In genomic region chr18:55407191-55407590, GRCh38 we compare ENCODE assay signal across 16 cellular contexts.
A peak's percentile ranks its signal among the peaks of the same experiment; 100 is the strongest.
DNase-seq lines count a peak whose midpoint lies in the region; ATAC-seq, FAIRE-seq and TF ChIP-seq lines count a peak whose summit lies in the region.
"Had no signal": no experiment of that assay in that cellular context is flagged by ENCODE, and none has a peak within 500 bp of the region (broad histone marks: within the 10 kb centered on the region; RNA-seq: fewer than 3 reads in every experiment).

No MANE protein-coding gene starts in this region.

- no peak overlapping the region for H2BK120ac ChIP-seq in mesendoderm (ENCODE audit: low read depth, low read length)

- no peak overlapping the region for H2BK15ac ChIP-seq in mesendoderm (replicated peaks; ENCODE audit: low read depth)

- no peak for ATAC-seq in Right ventricle myocardium inferior
- ATAC-seq: natural killer cell treated with Interleukin-12 subunit alpha and Interleukin-12 subunit beta and Interleukin-15 and Interleukin-18, amount 100 ng/mL, for 72 hours; upper lobe of right lung had no signal

- intact Hi-C loops in Right ventricle myocardium inferior (cut with DNase I): no loop called here

- H4K5ac ChIP-seq in mesendoderm (ENCODE audit: low read length): no peak overlapping the region

- no peak overlapping the region for H3K4ac ChIP-seq in mesendoderm (ENCODE audit: low read depth, low read length)

- WGBS in mesendoderm (ENCODE audit: extremely low coverage, insufficient coverage, low lambda C conversion rate): no CpG with 5 or more reads among the region's 10 CpGs

- H3K36me3 ChIP-seq in astrocyte (ENCODE audit: insufficient read depth, low read length): no peaks in the 10 kb centered on the region
- H3K36me3 ChIP-seq in mesendoderm (ENCODE audit: control insufficient read depth, insufficient read depth, low read length): no peaks in the 10 kb centered on the region
- H3K36me3 ChIP-seq: upper lobe of right lung had no signal

- TF ChIP-seq CTCF in astrocyte (IDR thresholded peaks at IDR 0.05; ENCODE audit: insufficient read depth, low read depth, low read length): no peak
- no peak for TF ChIP-seq CTCF in neural crest cell (conservative IDR thresholded peaks at IDR 0.05)
- TF ChIP-seq CTCF in GM20000 (IDR thresholded peaks at IDR 0.05; ENCODE audit: extremely low read depth, missing control alignments): no peak

- no peak overlapping the region for H2AFZ ChIP-seq in astrocyte (ENCODE audit: low read depth, low read length)

- H3K27ac ChIP-seq in astrocyte (ENCODE audit: low read depth, low read length): peak overlapping the region; percentile 86
- no peak overlapping the region for H3K27ac ChIP-seq in mesendoderm (ENCODE audit: low read depth, low read length)
- H3K27ac ChIP-seq: upper lobe of right lung had no signal

- no peak overlapping the region for H2BK5ac ChIP-seq in mesendoderm (ENCODE audit: low read length)

- no peak overlapping the region for H3K23ac ChIP-seq in mesendoderm (ENCODE audit: low read length)

- peaks cover 88% of the 10 kb centered on the region for H3K79me2 ChIP-seq in astrocyte (ENCODE audit: insufficient read depth, low read length)
- H3K79me2 ChIP-seq in mesendoderm (ENCODE audit: control insufficient read depth, insufficient read depth, low read length): peaks cover 29% of the 10 kb centered on the region

- no peak overlapping the region for H3K18ac ChIP-seq in mesendoderm (ENCODE audit: low read length)

- H3K4me3 Mint-ChIP-seq in astrocyte (ENCODE audit: unreplicated experiment) (no peak overlapping the region), neural crest cell (peak overlapping the region; percentile 17)
- H3K4me3 Mint-ChIP-seq: activated naive CD4-positive, alpha-beta T cell treated with anti-CD3 and anti-CD28 coated beads for 36 hours; natural killer cell treated with Interleukin-12 subunit alpha and Interleukin-12 subunit beta and Interleukin-15 and Interleukin-18, amount 100 ng/mL, for 72 hours had no signal

- no peak overlapping the region for H3K56ac ChIP-seq in mesendoderm (ENCODE audit: low read length)

- DNase-seq in DMS 273 treated with DMSO at 0.1 percent for 48 hours (lab: John Stamatoyannopoulos, UW) (peak; percentile 21), NCI-H146 (lab: John Stamatoyannopoulos, UW) (peak; percentile 83), astrocyte (ENCODE audit: low read depth) (no peak), neural crest cell (ENCODE audit: low read depth, low spot score) (no peak), GM20000 (ENCODE audit: low spot score) (no peak), Right ventricle myocardium inferior (ENCODE audit: missing footprints) (no peak), HT-29 (ENCODE audit: low spot score) (no peak), mesendoderm (no peak)
- DNase-seq: activated CD4-positive, alpha-beta T cell treated with anti-CD3 and anti-CD28 coated beads for 1 hour; activated CD8-positive, alpha-beta memory T cell treated with anti-CD3 and anti-CD28 coated beads, Interleukin-2, amount 50 U/mL, for 48 hours; activated naive CD4-positive, alpha-beta T cell treated with anti-CD3 and anti-CD28 coated beads for 36 hours; MM.1S; stimulated activated CD4-positive, alpha-beta T cell treated with anti-CD3 and anti-CD28 coated beads, Interleukin-4, amount 100 ng/mL, for 1 hour; T-helper 2 cell; upper lobe of right lung had no signal

- peaks cover 40% of the 10 kb centered on the region for H3K4me1 Mint-ChIP-seq in astrocyte (ENCODE audit: low read depth, unreplicated experiment)
- peaks cover 60% of the 10 kb centered on the region for H3K4me1 Mint-ChIP-seq in neural crest cell

- H3K27me3 ChIP-seq in astrocyte (ENCODE audit: insufficient read depth, low read length) (no peaks in the 10 kb centered on the region), mesendoderm (ENCODE audit: insufficient read depth, low read length, poor library complexity) (no peaks in the 10 kb centered on the region)
- H3K27me3 ChIP-seq: upper lobe of right lung had no signal

- H3K4me3 ChIP-seq in astrocyte (ENCODE audit: insufficient read depth, low read depth, low read length) (peak overlapping the region; percentile 53), mesendoderm (ENCODE audit: low read length) (no peak overlapping the region)

- H3K9ac ChIP-seq in astrocyte (ENCODE audit: low read length) (peak overlapping the region; percentile 76), mesendoderm (ENCODE audit: low read length) (no peak overlapping the region)

- no peak overlapping the region for H3K27ac Mint-ChIP-seq in astrocyte (ENCODE audit: unreplicated experiment)
- H3K27ac Mint-ChIP-seq in neural crest cell (ENCODE audit: unreplicated experiment): no peak overlapping the region
- H3K27ac Mint-ChIP-seq: activated naive CD4-positive, alpha-beta T cell treated with anti-CD3 and anti-CD28 coated beads for 36 hours; natural killer cell treated with Interleukin-12 subunit alpha and Interleukin-12 subunit beta and Interleukin-15 and Interleukin-18, amount 100 ng/mL, for 72 hours had no signal

- no peaks in the 10 kb centered on the region for H3K9me3 ChIP-seq in astrocyte (ENCODE audit: insufficient read depth, low read depth, low read length)
- H3K9me3 ChIP-seq: upper lobe of right lung had no signal

- H3K27me3 Mint-ChIP-seq in astrocyte (ENCODE audit: low read depth, unreplicated experiment) (no peaks in the 10 kb centered on the region), neural crest cell (ENCODE audit: low read depth) (no peaks in the 10 kb centered on the region)

- no peak overlapping the region for H4K8ac ChIP-seq in mesendoderm (ENCODE audit: low read depth, low read length)

- peaks cover 9% of the 10 kb centered on the region for H3K79me1 ChIP-seq in mesendoderm (ENCODE audit: low read length)

- peaks cover 42% of the 10 kb centered on the region for H3K4me1 ChIP-seq in astrocyte (ENCODE audit: insufficient read depth, low read length)
- H3K4me1 ChIP-seq in mesendoderm (ENCODE audit: control insufficient read depth, low read depth, low read length): no peaks in the 10 kb centered on the region

- H4K20me1 ChIP-seq in astrocyte (ENCODE audit: insufficient read depth, low read length): no peaks in the 10 kb centered on the region

- H3K9me3 Mint-ChIP-seq in astrocyte (ENCODE audit: unreplicated experiment) (no peaks in the 10 kb centered on the region), neural crest cell (no peaks in the 10 kb centered on the region)
- H3K9me3 Mint-ChIP-seq: activated naive CD4-positive, alpha-beta T cell treated with anti-CD3 and anti-CD28 coated beads for 36 hours; natural killer cell treated with Interleukin-12 subunit alpha and Interleukin-12 subunit beta and Interleukin-15 and Interleukin-18, amount 100 ng/mL, for 72 hours had no signal

- peaks cover 2% of the 10 kb centered on the region for H3K36me3 Mint-ChIP-seq in astrocyte (ENCODE audit: low read depth, unreplicated experiment)
- H3K36me3 Mint-ChIP-seq in neural crest cell (ENCODE audit: low read depth): no peaks in the 10 kb centered on the region
- H3K36me3 Mint-ChIP-seq: natural killer cell treated with Interleukin-12 subunit alpha and Interleukin-12 subunit beta and Interleukin-15 and Interleukin-18, amount 100 ng/mL, for 72 hours had no signal

- H3K4me2 ChIP-seq in astrocyte (ENCODE audit: low read length): peak overlapping the region; percentile 79
- no peak overlapping the region for H3K4me2 ChIP-seq in mesendoderm (ENCODE audit: low read length)

- FAIRE-seq in astrocyte (lab: Jason Lieb, UNC): no peak

- no peak overlapping the region for H2AK5ac ChIP-seq in mesendoderm (ENCODE audit: low read length)

Comparison
In these comparisons a context has a peak if more than half of its experiments do, and no peak if none do; other contexts are left out.
1. DNase-seq: peak in DMS 273 treated with DMSO at 0.1 percent for 48 hours (single experiment) and NCI-H146 (single experiment); none in astrocyte (single experiment), neural crest cell (single experiment), GM20000 (single experiment), Right ventricle myocardium inferior (single experiment), HT-29 (single experiment) and mesendoderm (single experiment).